ENCODE assay signal across 14 cellular contexts in the genomic region with DNA sequence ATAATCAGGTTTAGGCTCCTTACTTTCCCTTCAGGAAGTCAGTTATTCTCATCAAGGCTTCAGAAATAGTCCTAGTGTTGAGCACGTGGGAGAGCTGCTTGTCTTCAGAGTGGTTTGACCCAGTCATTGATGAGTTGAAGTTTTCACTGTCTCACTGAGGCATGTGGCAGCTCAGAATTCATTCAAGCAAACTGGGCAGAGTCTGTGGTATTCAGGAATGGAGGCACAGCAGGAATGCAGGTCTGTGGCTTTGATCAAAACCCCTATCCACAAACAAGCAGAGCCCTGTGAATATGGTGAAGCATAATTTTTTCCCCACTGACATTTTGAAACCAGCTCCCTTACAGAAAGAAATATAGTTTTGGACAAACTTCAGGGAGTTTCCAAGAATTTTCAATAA.
A peak's percentile ranks its signal among the peaks of the same experiment; 100 is the strongest.
DNase-seq lines count a peak whose midpoint lies in the region; ATAC-seq and TF ChIP-seq lines count a peak whose summit lies in the region.
"Had no signal": no experiment of that assay in that cellular context is flagged by ENCODE, and none has a peak within 500 bp of the region (broad histone marks: within the 10 kb centered on the region; RNA-seq: fewer than 3 reads in every experiment).

No MANE protein-coding gene starts in this region.

- H3K9ac ChIP-seq in SK-N-MC (ENCODE audit: insufficient read length), result no peak overlapping the region

- no peaks in the 10 kb centered on the region for H3K79me2 ChIP-seq in osteoblast (ENCODE audit: insufficient read depth, low read length)

- no peak overlapping the region for H3K4me3 ChIP-seq in SK-N-MC
- no peak overlapping the region for H3K4me3 ChIP-seq in osteoblast (ENCODE audit: insufficient read depth, low read length)

- no peaks in the 10 kb centered on the region for H4K20me1 ChIP-seq in osteoblast (ENCODE audit: insufficient read depth, low read length)

- H3K36me3 ChIP-seq in SK-N-MC (ENCODE audit: insufficient read depth, low read length) (no peaks in the 10 kb centered on the region), osteoblast (ENCODE audit: insufficient read depth, low read length) (no peaks in the 10 kb centered on the region)

- no peak for ATAC-seq in HG03442 (IDR thresholded peaks at IDR 0.05; ENCODE audit: unreplicated experiment)
- ATAC-seq in left lobe of liver, result no peak
- ATAC-seq: HCT116; naive thymus-derived CD8-positive, alpha-beta T cell; stimulated activated naive CD8-positive, alpha-beta T cell treated with anti-CD3 and anti-CD28 coated beads, Interleukin-15, amount 100 ng/mL, for 72 hours had no signal

- H2AFZ ChIP-seq in osteoblast (ENCODE audit: low read length), result peak overlapping the region; percentile 25

- H3K4me1 ChIP-seq in osteoblast (ENCODE audit: insufficient read depth, low read length), result peaks cover 10% of the 10 kb centered on the region

- no peak overlapping the region for H3K27ac ChIP-seq in SK-N-MC
- peak overlapping the region; percentile 57 for H3K27ac ChIP-seq in epithelial cell of prostate
- H3K27ac ChIP-seq in osteoblast (ENCODE audit: low read depth, low read length), result no peak overlapping the region

- TF ChIP-seq CTCF in osteoblast (IDR thresholded peaks at IDR 0.05; ENCODE audit: extremely low read depth, low read depth, low read length), result no peak

- DNase-seq in HCEC 1CT (peak; percentile 9), SK-N-MC (ENCODE audit: low read depth, low spot score) (peak; percentile 3), epithelial cell of prostate (ENCODE audit: low read depth, low spot score) (peak; percentile 57), osteoblast (ENCODE audit: insufficient read length, low spot score, missing footprints) (no peak), left lobe of liver (ENCODE audit: low spot score) (no peak), globus pallidus (ENCODE audit: low spot score) (no peak)
- DNase-seq: activated naive CD4-positive, alpha-beta T cell treated with anti-CD3 and anti-CD28 coated beads, Interleukin-2, amount 50 U/mL, for 16 hours; CD4-positive, CD25-positive, alpha-beta regulatory T cell; naive thymus-derived CD8-positive, alpha-beta T cell; NCI-H1105 treated with DMSO at 0.1 percent for 48 hours; NCI-H524; stimulated activated naive CD8-positive, alpha-beta T cell treated with anti-CD3 and anti-CD28 coated beads, Interleukin-15, amount 100 ng/mL, for 72 hours had no signal

- peak overlapping the region; percentile 5 for H3K4me2 ChIP-seq in osteoblast (ENCODE audit: insufficient read depth, low read length)

- H3K9me3 ChIP-seq in SK-N-MC (ENCODE audit: low read depth, low read length), result no peaks in the 10 kb centered on the region
- H3K9me3 ChIP-seq in osteoblast (ENCODE audit: low read depth, low read length), result no peaks in the 10 kb centered on the region

- no peaks in the 10 kb centered on the region for H3K27me3 ChIP-seq in osteoblast (ENCODE audit: insufficient read depth, low read length)

Comparison
In these comparisons a context has a peak if more than half of its experiments do, and no peak if none do; other contexts are left out.
1. DNase-seq: peak in HCEC 1CT (single experiment), SK-N-MC (single experiment) and epithelial cell of prostate (single experiment); none in osteoblast (single experiment), left lobe of liver (single experiment) and globus pallidus (single experiment).